Comparison of ENCODE assay signal across 8 cellular contexts in genomic region chr18:37393945-37394609, GRCh38.
DNase-seq lines count a peak whose midpoint lies in the region; ATAC-seq and TF ChIP-seq lines count a peak whose summit lies in the region.

No MANE protein-coding gene starts in this region.

- no peak for TF ChIP-seq CTCF in natural killer cell (IDR thresholded peaks at IDR 0.05)

- H3K4me1 Mint-ChIP-seq in T-helper 17 cell, result peaks cover 5% of the 10 kb centered on the region
- H3K4me1 Mint-ChIP-seq in natural killer cell, result peaks cover 0 to 7% of the 10 kb centered on the region in 2 donors

- ATAC-seq in T-helper 17 cell (no peak), natural killer cell (peak in 2 of 3 donors; percentile 54 to 72), HG03135 (IDR thresholded peaks at IDR 0.05; ENCODE audit: unreplicated experiment) (no peak), HG03442 (IDR thresholded peaks at IDR 0.05; ENCODE audit: unreplicated experiment) (no peak)

- H3K36me3 Mint-ChIP-seq in T-helper 17 cell (ENCODE audit: low read depth), result peaks cover 7% of the 10 kb centered on the region
- H3K36me3 Mint-ChIP-seq in natural killer cell, result no peaks in the 10 kb centered on the region

- TF ChIP-seq EP300 in Ishikawa (IDR thresholded peaks at IDR 0.05; ENCODE audit: borderline replicate concordance), result peak; percentile 37; the same call in 1 of the 2 replicates

- peaks cover 57% of the 10 kb centered on the region for H3K27me3 Mint-ChIP-seq in T-helper 17 cell
- H3K27me3 Mint-ChIP-seq in natural killer cell (ENCODE audit: low read depth in 2 of 2), result peaks cover 7 to 10% of the 10 kb centered on the region in 2 donors

- no peak for TF ChIP-seq RAD21 in Ishikawa (IDR thresholded peaks at IDR 0.05; ENCODE audit: low read depth)

- intact Hi-C loops in natural killer cell (cut with micrococcal nuclease), result no loop called here

- no peaks in the 10 kb centered on the region for H3K9me3 Mint-ChIP-seq in natural killer cell

- H3K9me3 ChIP-seq in T-helper 17 cell (ENCODE audit: control insufficient read depth, low read length, poor library complexity, severe bottlenecking), result no peaks in the 10 kb centered on the region

- peak overlapping the region; percentile 39 for H3K4me3 Mint-ChIP-seq in T-helper 17 cell
- H3K4me3 Mint-ChIP-seq in natural killer cell, result peak overlapping the region; percentile 49

- DNase-seq in DMS153 (lab: John Stamatoyannopoulos, UW), result peak; percentile 55
- no peak for DNase-seq in T-helper 17 cell
- DNase-seq in foreskin melanocyte, result peak; percentile 89
- no peak for DNase-seq in natural killer cell
- DNase-seq in HUDEP-2 (lab: John Stamatoyannopoulos, UW; ENCODE audit: unreplicated experiment in 76 of 76), result no peak

- no peak overlapping the region for H3K27ac Mint-ChIP-seq in T-helper 17 cell
- H3K27ac Mint-ChIP-seq in natural killer cell, result no peak overlapping the region

TF ChIP-seq in Ishikawa, 13 proteins besides CTCF, POLR2A, EP300 and RAD21:
- TF ChIP-seq NFIC (IDR thresholded peaks at IDR 0.05) (peak; percentile 81), CREB1 (IDR thresholded peaks at IDR 0.05; ENCODE audit: low read depth) (no peak), TAF1 (IDR thresholded peaks at IDR 0.05; ENCODE audit: low read depth) (no peak), USF1 (IDR thresholded peaks at IDR 0.05) (peak; percentile 25; the same call in 1 of the 2 replicates), TEAD4 (IDR thresholded peaks at IDR 0.05) (peak; percentile 69), FOXM1 (IDR thresholded peaks at IDR 0.05; ENCODE audit: borderline replicate concordance, low read depth) (no peak), YY1 (IDR thresholded peaks at IDR 0.05; ENCODE audit: low read depth) (no peak), REST (IDR thresholded peaks at IDR 0.05; ENCODE audit: low read depth) (no peak), CEBPB (IDR thresholded peaks at IDR 0.05) (no peak), ZBTB7A (IDR thresholded peaks at IDR 0.05; ENCODE audit: low read depth) (peak; percentile 44; the same call in 1 of the 2 replicates), TCF12 (IDR thresholded peaks at IDR 0.05; ENCODE audit: low read depth) (peak; percentile 27; the same call in 1 of the 2 replicates), MAX (IDR thresholded peaks at IDR 0.05) (peak; percentile 82), EGR1 (IDR thresholded peaks at IDR 0.05) (0 out of 2 replicates have a peak, but pooled peaks have one; percentile 36)

Comparison
In these comparisons a context has a peak if more than half of its experiments do, and no peak if none do; other contexts are left out.
1. DNase-seq: peak in DMS153 (single experiment) and foreskin melanocyte (single experiment); none in T-helper 17 cell (0 of 3), natural killer cell (single experiment) and HUDEP-2 (0 of 76).
2. ATAC-seq: peak in natural killer cell (2 of 3); none in T-helper 17 cell (single experiment), HG03135 (single experiment) and HG03442 (single experiment).